ENCODE assay signal across 8 cellular contexts in the genomic region with DNA sequence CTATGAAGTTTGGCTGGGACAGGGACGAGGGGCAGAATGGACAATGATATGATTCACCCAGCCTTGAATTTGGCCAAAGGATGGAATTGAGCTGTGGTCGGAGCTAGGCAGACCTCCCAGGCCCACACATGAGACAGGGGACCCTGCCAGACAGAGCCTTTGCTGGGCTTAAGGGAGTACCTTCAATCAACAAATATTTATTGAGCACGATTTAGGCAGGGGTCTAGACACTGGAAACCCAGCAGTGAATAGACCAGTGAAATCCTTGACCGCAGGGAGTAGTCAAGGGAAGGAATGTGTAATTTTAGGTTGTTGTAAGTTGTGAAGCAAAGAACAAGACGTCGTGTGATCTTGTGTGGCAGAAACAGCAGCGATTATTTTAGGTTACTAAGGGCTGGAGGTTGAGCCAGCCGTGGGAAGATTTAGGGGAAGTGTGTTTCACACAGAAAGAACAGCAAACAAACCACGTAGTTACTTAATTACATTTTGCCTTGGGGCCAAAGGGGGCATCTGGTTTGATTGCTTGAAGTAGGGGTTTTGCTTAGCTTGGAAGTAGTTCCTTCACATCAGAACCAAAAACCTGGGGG. TPM values are rescaled to one million over a fixed set of nuclear protein-coding genes. Genes with fewer than 3 reads are reported as not detected.
DNase-seq lines count a peak whose midpoint lies in the region; ATAC-seq and TF ChIP-seq lines count a peak whose summit lies in the region.

No MANE protein-coding gene starts in this region.

- H3K4me1 Mint-ChIP-seq in activated CD8-positive, alpha-beta T cell treated with anti-CD3 and anti-CD28 coated beads for 36 hours (ENCODE audit: low read depth), result peaks cover 23% of the 10 kb centered on the region

- ATAC-seq in HG03432 (IDR thresholded peaks at IDR 0.05; ENCODE audit: unreplicated experiment) (peak; percentile 27), HG03457 (IDR thresholded peaks at IDR 0.05; ENCODE audit: unreplicated experiment) (no peak), HG03280 (IDR thresholded peaks at IDR 0.05; ENCODE audit: unreplicated experiment) (no peak)
- ATAC-seq in activated CD8-positive, alpha-beta T cell treated with anti-CD3 and anti-CD28 coated beads for 36 hours, result peak; percentile 3

- H3K27me3 Mint-ChIP-seq in activated CD8-positive, alpha-beta T cell treated with anti-CD3 and anti-CD28 coated beads for 36 hours, result no peaks in the 10 kb centered on the region

- H3K9me3 ChIP-seq in fibroblast of lung (ENCODE audit: control insufficient read depth, insufficient read depth, low read depth, low read length), result no peaks in the 10 kb centered on the region

- H3K36me3 ChIP-seq in fibroblast of lung (ENCODE audit: control insufficient read depth, insufficient read depth, low read length) (no peaks in the 10 kb centered on the region), rectal smooth muscle tissue (ENCODE audit: control insufficient read depth, insufficient read depth, low read length) (no peaks in the 10 kb centered on the region)

- intact Hi-C loops in activated CD8-positive, alpha-beta T cell treated with anti-CD3 and anti-CD28 coated beads for 36 hours (cut with micrococcal nuclease), result loop anchor here (5.0 kb wide), 1 partner anchor 38 kb away; no protein-coding TSS in a partner anchor

- H3K79me2 ChIP-seq in fibroblast of lung (ENCODE audit: control insufficient read depth, insufficient read depth, low read length), result peaks cover 23% of the 10 kb centered on the region

- H3K4me1 ChIP-seq in fibroblast of lung (ENCODE audit: control insufficient read depth, extremely low read depth, insufficient read depth, low read length), result peaks cover 6% of the 10 kb centered on the region
- no peaks in the 10 kb centered on the region for H3K4me1 ChIP-seq in rectal smooth muscle tissue (ENCODE audit: control insufficient read depth, insufficient read depth, low read length)

- H3K9me3 Mint-ChIP-seq in activated CD8-positive, alpha-beta T cell treated with anti-CD3 and anti-CD28 coated beads for 36 hours, result no peaks in the 10 kb centered on the region

- DNase-seq in GDM1 (lab: John Stamatoyannopoulos, UW), result peak; percentile 30
- peak; percentile 61 for DNase-seq in activated CD8-positive, alpha-beta T cell treated with anti-CD3 and anti-CD28 coated beads for 36 hours
- DNase-seq in fibroblast of lung (ENCODE audit: low read depth in 2 of 2), result no peak
- DNase-seq in NCI-H510A (lab: John Stamatoyannopoulos, UW), result no peak

- H3K4me3 ChIP-seq in fibroblast of lung (replicated peaks in 1 of 4; ENCODE audit: control extremely low read depth in 1 of 4, insufficient read depth in 1 of 4, low read depth in 3 of 4, low read length in 4 of 4) (peak overlapping the region in 3 of 4 experiments; percentile 37 to 95 (median 94)), rectal smooth muscle tissue (ENCODE audit: low read length) (peak overlapping the region; percentile 95)

- H3K27me3 ChIP-seq in fibroblast of lung (ENCODE audit: control insufficient read depth, insufficient read depth, low read length), result peaks cover 5% of the 10 kb centered on the region
- H3K27me3 ChIP-seq in rectal smooth muscle tissue (ENCODE audit: control insufficient read depth, insufficient read depth, low read length), result no peaks in the 10 kb centered on the region

- no peaks in the 10 kb centered on the region for H4K20me1 ChIP-seq in fibroblast of lung (ENCODE audit: control insufficient read depth, extremely low read depth, insufficient read depth, low read length)

- peak overlapping the region; percentile 96 for H3K27ac Mint-ChIP-seq in activated CD8-positive, alpha-beta T cell treated with anti-CD3 and anti-CD28 coated beads for 36 hours

- H3K4me2 ChIP-seq in fibroblast of lung (ENCODE audit: extremely low read depth, insufficient read depth, low read length), result peak overlapping the region; percentile 97

- CTCF ChIA-PET in activated CD8-positive, alpha-beta T cell treated with anti-CD3 and anti-CD28 coated beads for 36 hours (lab: Charles Lee), result interaction anchor here (0.7 to 3.8 kb wide), 6 partner anchors 16 to 41 kb away, joined by 3 to 29 read pairs (median 4); no protein-coding TSS in a partner anchor

- POLR2A ChIA-PET in activated CD8-positive, alpha-beta T cell treated with anti-CD3 and anti-CD28 coated beads for 36 hours (lab: Charles Lee), result interaction anchor here (0.8 to 4.8 kb wide), 21 partner anchors 9 to 233 kb away, joined by 3 to 25 read pairs (median 4); partner anchors contain the start of genes CDKN2D, QTRT1, SLC44A2 and TMED1

- no peak for TF ChIP-seq CTCF in activated CD8-positive, alpha-beta T cell treated with anti-CD3 and anti-CD28 coated beads for 36 hours (IDR thresholded peaks at IDR 0.05)
- no peak for TF ChIP-seq CTCF in fibroblast of lung (conservative IDR thresholded peaks at IDR 0.05 in 1 of 2, IDR thresholded peaks at IDR 0.05 in 1 of 2; ENCODE audit: low read depth in 1 of 2, low read length in 2 of 2)

- peak overlapping the region; percentile 96 for H3K4me3 Mint-ChIP-seq in activated CD8-positive, alpha-beta T cell treated with anti-CD3 and anti-CD28 coated beads for 36 hours

- no peak overlapping the region for H2AFZ ChIP-seq in fibroblast of lung (ENCODE audit: low read length)

- H3K9ac ChIP-seq in fibroblast of lung (ENCODE audit: insufficient read depth, low read length) (peak overlapping the region; percentile 40), rectal smooth muscle tissue (ENCODE audit: low read length) (peak overlapping the region; percentile 0)

- H3K27ac ChIP-seq in fibroblast of lung (ENCODE audit: insufficient read depth, low read length) (peak overlapping the region; percentile 77), rectal smooth muscle tissue (ENCODE audit: low read depth, low read length) (peak overlapping the region; percentile 3)

- peaks cover 14% of the 10 kb centered on the region for H3K36me3 Mint-ChIP-seq in activated CD8-positive, alpha-beta T cell treated with anti-CD3 and anti-CD28 coated beads for 36 hours (ENCODE audit: low read depth)

RNA-seq across cellular contexts. Expression of gene AP1M2, which starts 16.9 kb away (rescaled TPM):
- total RNA-seq in activated CD8-positive, alpha-beta T cell treated with anti-CD3 and anti-CD28 coated beads for 36 hours, result not detected
- 0.17 TPM in 1 of 2 replicates, not detected in the other for total RNA-seq in fibroblast of lung
- polyA plus RNA-seq in fibroblast of lung, result 0.16 and 0.45 TPM in 2 replicates
- 0.41 and 0.85 TPM in 2 replicates for polyA plus RNA-seq in fibroblast of lung (2012)
- not detected in 2 replicates for polyA minus RNA-seq in fibroblast of lung (ENCODE audit: low replicate concordance)

RNA-seq across cellular contexts. Expression of gene SLC44A2, which starts 21.4 kb away (rescaled TPM):
- total RNA-seq in activated CD8-positive, alpha-beta T cell treated with anti-CD3 and anti-CD28 coated beads for 36 hours, result 10 to 100 TPM; 66.0 to 71.4 TPM
- total RNA-seq in fibroblast of lung, result 25.9 and 91.3 TPM in 2 replicates
- polyA plus RNA-seq in fibroblast of lung, result 96.9 and 173 TPM in 2 replicates
- polyA plus RNA-seq in fibroblast of lung (2012), result 152 and 245 TPM in 2 replicates
- polyA minus RNA-seq in fibroblast of lung (ENCODE audit: low replicate concordance), result 474 and 784 TPM in 2 replicates

RNA-seq across cellular contexts. Expression of gene CDKN2D, which starts 35.2 kb away (rescaled TPM):
- total RNA-seq in activated CD8-positive, alpha-beta T cell treated with anti-CD3 and anti-CD28 coated beads for 36 hours, result 10 to 100 TPM; 62.1 to 67.1 TPM
- total RNA-seq in fibroblast of lung, result 3.9 and 10.7 TPM in 2 replicates
- 9.7 and 15.7 TPM in 2 replicates for polyA plus RNA-seq in fibroblast of lung
- polyA plus RNA-seq in fibroblast of lung (2012), result 8.5 and 17.1 TPM in 2 replicates
- 4.0 and 17.0 TPM in 2 replicates for polyA minus RNA-seq in fibroblast of lung (ENCODE audit: low replicate concordance)

RNA-seq across cellular contexts. Expression of gene KRI1, which starts 38.2 kb away (rescaled TPM):
- 10 to 100 TPM; 50.0 to 58.3 TPM for total RNA-seq in activated CD8-positive, alpha-beta T cell treated with anti-CD3 and anti-CD28 coated beads for 36 hours
- total RNA-seq in fibroblast of lung, result 8.6 and 10.0 TPM in 2 replicates
- polyA plus RNA-seq in fibroblast of lung, result 9.4 and 12.6 TPM in 2 replicates
- polyA plus RNA-seq in fibroblast of lung (2012), result 11.8 and 15.9 TPM in 2 replicates
- 7.6 and 17.5 TPM in 2 replicates for polyA minus RNA-seq in fibroblast of lung (ENCODE audit: low replicate concordance)

RNA-seq across cellular contexts. Expression of gene ILF3, which starts 50.2 kb away (rescaled TPM):
- 100 to 1,000 TPM; 435 to 450 TPM for total RNA-seq in activated CD8-positive, alpha-beta T cell treated with anti-CD3 and anti-CD28 coated beads for 36 hours
- 55.0 and 78.4 TPM in 2 replicates for total RNA-seq in fibroblast of lung
- 109 and 163 TPM in 2 replicates for polyA plus RNA-seq in fibroblast of lung
- 116 and 176 TPM in 2 replicates for polyA plus RNA-seq in fibroblast of lung (2012)
- 87.4 and 143 TPM in 2 replicates for polyA minus RNA-seq in fibroblast of lung (ENCODE audit: low replicate concordance)

Comparison
In these comparisons a context has a peak if more than half of its experiments do, and no peak if none do; other contexts are left out.
1. DNase-seq: peak in GDM1 (single experiment) and activated CD8-positive, alpha-beta T cell treated with anti-CD3 and anti-CD28 coated beads for 36 hours (single experiment); none in fibroblast of lung (0 of 2) and NCI-H510A (single experiment).
2. ATAC-seq: peak in HG03432 (single experiment) and activated CD8-positive, alpha-beta T cell treated with anti-CD3 and anti-CD28 coated beads for 36 hours (single experiment); none in HG03457 (single experiment) and HG03280 (single experiment).